1 cellular context compared by ENCODE assay signal in genomic region chr12:10779103-10779502, GRCh38.
TF ChIP-seq lines count a peak whose summit lies in the region.

No MANE protein-coding gene starts in this region.

TF ChIP-seq in K562, 482 proteins besides CTCF, POLR2A, EP300 and RAD21:
- TF ChIP-seq ZNF280B (CRISPR knock-in tag; IDR thresholded peaks at IDR 0.05) (no peak), MLLT1 (IDR thresholded peaks at IDR 0.05) (peak in 1 of 2 experiments; percentile 83; a peak in 2 of 4 replicates), CBFA2T3 (IDR thresholded peaks at IDR 0.05) (0 out of 2 replicates have a peak, but pooled peaks have one; percentile 12), ZNF217 (CRISPR knock-in tag; IDR thresholded peaks at IDR 0.05) (no peak), RNF219 (CRISPR knock-in tag; IDR thresholded peaks at IDR 0.05) (no peak), ZBTB1 (CRISPR knock-in tag; IDR thresholded peaks at IDR 0.05; ENCODE audit: borderline replicate concordance, low read depth) (no peak), NCOA6 (IDR thresholded peaks at IDR 0.05) (no peak), NR3C1 (CRISPR knock-in tag; IDR thresholded peaks at IDR 0.05) (no peak), SMC3 (conservative IDR thresholded peaks at IDR 0.05; ENCODE audit: insufficient read depth, low read depth, low read length) (no peak), CC2D1A (IDR thresholded peaks at IDR 0.05) (no peak), SMARCA5 (IDR thresholded peaks at IDR 0.05) (no peak), SLC30A9 (CRISPR knock-in tag; IDR thresholded peaks at IDR 0.05) (no peak), COPS2 (conservative IDR thresholded peaks at IDR 0.05) (no peak), ZNF717 (CRISPR knock-in tag; IDR thresholded peaks at IDR 0.05) (no peak), SIN3B (IDR thresholded peaks at IDR 0.05; ENCODE audit: low read depth) (no peak), ZNF766 (CRISPR knock-in tag; conservative IDR thresholded peaks at IDR 0.05) (no peak), GTF2F1 (IDR thresholded peaks at IDR 0.05; ENCODE audit: low read depth, low read length) (no peak), ZNF445 (CRISPR knock-in tag; IDR thresholded peaks at IDR 0.05; ENCODE audit: low read depth) (no peak), FOXA3 (CRISPR knock-in tag; conservative IDR thresholded peaks at IDR 0.05 in 1 of 2, IDR thresholded peaks at IDR 0.05 in 1 of 2) (0 out of 4 replicates have a peak, but pooled peaks of 1 of the 2 experiments have one; percentile 15), NCOA1 (IDR thresholded peaks at IDR 0.05; ENCODE audit: low read depth) (no peak), FUS (optimal IDR thresholded peaks at IDR 0.05; ENCODE audit: low read depth, low read length) (no peak), U2AF2 (optimal IDR thresholded peaks at IDR 0.05; ENCODE audit: low read depth, low read length) (no peak), PHTF2 (CRISPR knock-in tag; IDR thresholded peaks at IDR 0.05) (no peak), FOXK2 (conservative IDR thresholded peaks at IDR 0.05 in 1 of 2, IDR thresholded peaks at IDR 0.05 in 1 of 2; ENCODE audit: low read depth in 2 of 2) (0 out of 4 replicates have a peak, but pooled peaks of 1 of the 2 experiments have one; percentile 32), HMG20B (CRISPR knock-in tag; IDR thresholded peaks at IDR 0.05) (no peak), RB1 (IDR thresholded peaks at IDR 0.05; ENCODE audit: low read depth) (no peak), PTRF (tag; IDR thresholded peaks at IDR 0.05) (no peak)
